In genomic region chr17:79135011-79135410, GRCh38 we compare ENCODE assay signal across 29 cellular contexts.
"Had no signal": no experiment of that assay in that cellular context is flagged by ENCODE, and none has a peak within 500 bp of the region (broad histone marks: within the 10 kb centered on the region; RNA-seq: fewer than 3 reads in every experiment).

No MANE protein-coding gene starts in this region.

- H3K36me3 Mint-ChIP-seq: naive thymus-derived CD8-positive, alpha-beta T cell; natural killer cell treated with Interleukin-12 subunit alpha and Interleukin-12 subunit beta and Interleukin-15 and Interleukin-18, amount 100 ng/mL, for 72 hours; stimulated activated effector memory CD8-positive, alpha-beta T cell treated with anti-CD3 and anti-CD28 coated beads, Interleukin-12 subunit alpha, Interleukin-12 subunit beta, amount 100 ng/mL, for 72 hours; stimulated activated naive B cell treated with anti-CD40 and anti-IgM and Interleukin-4, amounts not matched to agents 10 μg/mL and 1 μg/mL and 100 μg/mL, for 72 hours; type B pancreatic cell had no signal

- H3K27ac Mint-ChIP-seq: naive thymus-derived CD8-positive, alpha-beta T cell; natural killer cell treated with Interleukin-12 subunit alpha and Interleukin-12 subunit beta and Interleukin-15 and Interleukin-18, amount 100 ng/mL, for 72 hours; nephron progenitor cell; progenitor cell of endocrine pancreas; stimulated activated effector memory CD8-positive, alpha-beta T cell treated with anti-CD3 and anti-CD28 coated beads, Interleukin-12 subunit alpha, Interleukin-12 subunit beta, amount 100 ng/mL, for 72 hours; stimulated activated naive B cell treated with anti-CD40 and anti-IgM and Interleukin-4, amounts not matched to agents 10 μg/mL and 1 μg/mL and 100 μg/mL, for 72 hours; stimulated activated naive CD8-positive, alpha-beta T cell treated with anti-CD3 and anti-CD28 coated beads, Interleukin-15, Interleukin-2, amounts not matched to agents 100 ng/mL and 50 ng/mL, for 24 hours; type B pancreatic cell had no signal

- H3K9ac ChIP-seq: parathyroid adenoma had no signal

- H3K27ac ChIP-seq: ovary, parathyroid adenoma, psoas muscle, right lobe of liver, sigmoid colon, stomach, thoracic aorta, thyroid gland, tibial nerve, upper lobe of right lung, uterus had no signal

- H3K4me1 Mint-ChIP-seq: neural crest cell; stimulated activated naive B cell treated with anti-CD40 and anti-IgM and Interleukin-4, amounts not matched to agents 10 μg/mL and 1 μg/mL and 100 μg/mL, for 72 hours had no signal

- H3K9me3 ChIP-seq: ovary, psoas muscle, right lobe of liver, sigmoid colon, stomach, thoracic aorta, thyroid gland, upper lobe of right lung, uterus had no signal

- H2AFZ ChIP-seq: parathyroid adenoma had no signal

- H3K9me3 Mint-ChIP-seq: natural killer cell treated with Interleukin-12 subunit alpha and Interleukin-12 subunit beta and Interleukin-15 and Interleukin-18, amount 100 ng/mL, for 72 hours; nephron progenitor cell; neural crest cell; stimulated activated effector memory CD8-positive, alpha-beta T cell treated with anti-CD3 and anti-CD28 coated beads, Interleukin-12 subunit alpha, Interleukin-12 subunit beta, amount 100 ng/mL, for 72 hours; type B pancreatic cell had no signal

- H3K27me3 ChIP-seq: ovary, right lobe of liver, thyroid gland, uterus had no signal

- H3K4me3 Mint-ChIP-seq: naive thymus-derived CD8-positive, alpha-beta T cell; natural killer cell treated with Interleukin-12 subunit alpha and Interleukin-12 subunit beta and Interleukin-15 and Interleukin-18, amount 100 ng/mL, for 72 hours; nephron progenitor cell; neural crest cell; stimulated activated effector memory CD8-positive, alpha-beta T cell treated with anti-CD3 and anti-CD28 coated beads, Interleukin-12 subunit alpha, Interleukin-12 subunit beta, amount 100 ng/mL, for 72 hours; stimulated activated naive B cell treated with anti-CD40 and anti-IgM and Interleukin-4, amounts not matched to agents 10 μg/mL and 1 μg/mL and 100 μg/mL, for 72 hours; stimulated activated naive CD8-positive, alpha-beta T cell treated with anti-CD3 and anti-CD28 coated beads, Interleukin-15, Interleukin-2, amounts not matched to agents 100 ng/mL and 50 ng/mL, for 24 hours; type B pancreatic cell had no signal

- DNase-seq: naive thymus-derived CD8-positive, alpha-beta T cell; nephron progenitor cell; occipital lobe; ovary; posterior cingulate gyrus; psoas muscle; right cardiac atrium; right lobe of liver; sigmoid colon; small intestine; stimulated activated CD4-positive, alpha-beta T cell treated with anti-CD3 and anti-CD28 coated beads, Interleukin-15, amount 100 ng/mL, for 24 hours; stimulated activated CD4-positive, alpha-beta T cell treated with anti-CD3 and anti-CD28 coated beads, Interleukin-2, amount 100 ng/mL, for 24 hours; stimulated activated CD4-positive, alpha-beta T cell treated with anti-CD3 and anti-CD28 coated beads, Interleukin-2, amount 100 ng/mL, for 48 hours; stimulated activated CD4-positive, alpha-beta T cell treated with anti-CD3 and anti-CD28 coated beads, Interleukin-4, amount 100 ng/mL, for 24 hours; stimulated activated naive B cell treated with anti-CD40 and anti-IgM and Interleukin-4, amounts not matched to agents 10 μg/mL and 1 μg/mL and 100 μg/mL, for 72 hours; stimulated activated naive CD4-positive, alpha-beta T cell treated with Interleukin-2 at 50 U/mL for 16 hours; stomach; thyroid gland; upper lobe of right lung; uterus had no signal

- H3K36me3 ChIP-seq: ovary, right lobe of liver, stomach, thoracic aorta, thyroid gland, tibial nerve, upper lobe of right lung, uterus had no signal

- H3K4me3 ChIP-seq: ovary, psoas muscle, right lobe of liver, sigmoid colon, stomach, thoracic aorta, thyroid gland, tibial nerve, upper lobe of right lung, uterus had no signal

- H3K4me1 ChIP-seq: psoas muscle, right lobe of liver, thyroid gland, upper lobe of right lung, uterus had no signal
